In the genomic region with DNA sequence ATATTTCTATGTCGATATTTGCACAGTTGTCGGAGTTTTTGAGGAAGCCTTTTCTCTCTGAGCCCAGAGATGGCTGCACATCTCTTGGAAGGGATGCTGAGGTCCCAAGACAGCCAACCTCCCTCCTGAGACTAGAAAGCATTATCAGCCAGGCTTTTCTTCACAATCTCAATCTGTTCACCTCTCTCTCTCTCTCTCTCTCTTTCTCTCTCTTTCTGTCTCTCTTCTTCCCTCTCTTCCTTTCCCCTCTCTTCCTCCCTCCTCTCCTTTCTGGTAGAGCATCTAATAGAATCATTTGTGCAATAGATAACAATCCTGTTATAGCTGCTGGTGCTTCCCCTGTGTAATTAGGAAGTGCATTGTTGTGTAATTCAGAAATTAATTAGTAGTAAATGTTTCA, we compare ENCODE assay signal across 10 cellular contexts.
ATAC-seq and TF ChIP-seq lines count a peak whose summit lies in the region.
"Had no signal": no experiment of that assay in that cellular context is flagged by ENCODE, and none has a peak within 500 bp of the region (broad histone marks: within the 10 kb centered on the region; RNA-seq: fewer than 3 reads in every experiment).

No MANE protein-coding gene starts in this region.

- H3K4me1 ChIP-seq in HEK293 (ENCODE audit: control insufficient read depth, insufficient read depth, low read length): no peaks in the 10 kb centered on the region
- H3K4me1 ChIP-seq: A549, BE2C, Caco-2 had no signal

- H3K4me3 ChIP-seq in HEK293 (ENCODE audit: low read depth, low read length): no peak overlapping the region
- H3K4me3 ChIP-seq: A549; BLaER1; BLaER1 treated with 17β-estradiol and CSF1 and Interleukin-3, amounts not matched to agents 10 nM and 100 nM had no signal

- no peaks in the 10 kb centered on the region for H3K9me3 ChIP-seq in HEK293 (ENCODE audit: control insufficient read depth, insufficient read depth, low read depth, low read length)
- H3K9me3 ChIP-seq: A549; BE2C; BLaER1; BLaER1 treated with 17β-estradiol and CSF1 and Interleukin-3, amounts not matched to agents 10 nM and 100 nM; Caco-2 had no signal

- no peak for ATAC-seq in GM21528 (IDR thresholded peaks at IDR 0.05; ENCODE audit: low FRiP score, unreplicated experiment)
- ATAC-seq: A549; CD8-positive, alpha-beta T cell had no signal

- POLR2A ChIA-PET in HEK293 (lab: Yijun Ruan, JAX): no interaction called here

- H3K27ac ChIP-seq in HEK293 (ENCODE audit: extremely low read depth, low read depth, low read length): no peak overlapping the region
- H3K27ac ChIP-seq: 22Rv1; A549; BLaER1; BLaER1 treated with 17β-estradiol and CSF1 and Interleukin-3, amounts not matched to agents 10 nM and 100 nM; C4-2B had no signal

- CTCF ChIA-PET in HEK293 (lab: Yijun Ruan, JAX): interaction anchor here (0.6 to 1.6 kb wide), 5 partner anchors 16 to 137 kb away, joined by 3 to 8 read pairs (median 4); no protein-coding TSS in a partner anchor

- no peaks in the 10 kb centered on the region for H3K36me3 ChIP-seq in HEK293 (ENCODE audit: control insufficient read depth in 2 of 2, insufficient read depth in 1 of 2, low read length in 2 of 2)
- H3K36me3 ChIP-seq: BE2C; BLaER1; BLaER1 treated with 17β-estradiol and CSF1 and Interleukin-3, amounts not matched to agents 10 nM and 100 nM had no signal

- no peak for TF ChIP-seq CTCF in HEK293 (tag by site-specific recombination; IDR thresholded peaks at IDR 0.05)

TF ChIP-seq in HEK293, 187 proteins besides CTCF, POLR2A, EP300 and RAD21:
- TF ChIP-seq ZNF596 (tag by site-specific recombination; IDR thresholded peaks at IDR 0.05) (peak; percentile 91), ZNF837 (tag by site-specific recombination; IDR thresholded peaks at IDR 0.05) (no peak)
TF ChIP-seq in HEK293: peak in this region for 1.
